Comparison of ENCODE assay signal across 29 cellular contexts in the genomic region with DNA sequence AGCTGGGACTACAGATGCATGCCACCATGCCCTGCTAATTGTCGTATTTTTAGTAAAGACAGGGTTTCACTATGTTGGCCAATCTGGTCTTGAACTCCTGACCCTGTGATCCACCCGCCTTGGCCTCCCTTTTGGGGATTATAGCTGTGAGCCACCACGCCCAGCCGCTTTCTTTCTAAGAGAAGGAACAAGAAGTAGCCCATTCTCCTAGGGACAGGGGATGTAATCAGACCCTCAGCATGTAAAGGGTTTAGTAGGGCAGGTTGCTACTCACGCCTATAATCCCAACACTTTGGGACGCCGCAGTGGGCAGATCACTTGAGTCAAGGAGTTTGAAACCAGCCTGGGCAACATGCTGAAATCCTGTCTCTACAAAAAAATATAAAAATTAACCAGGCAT.
"Had no signal": no experiment of that assay in that cellular context is flagged by ENCODE, and none has a peak within 500 bp of the region (broad histone marks: within the 10 kb centered on the region; RNA-seq: fewer than 3 reads in every experiment).

No MANE protein-coding gene starts in this region.

- DNase-seq: activated CD4-positive, alpha-beta T cell treated with anti-CD3 and anti-CD28 coated beads for 48 hours; activated CD4-positive, alpha-beta T cell treated with anti-CD3 and anti-CD28 coated beads, Interleukin-2, amount 50 U/mL, for 48 hours; activated gamma-delta T cell; activated naive CD4-positive, alpha-beta T cell treated with anti-CD3 and anti-CD28 coated beads, Interleukin-2, amount 50 U/mL, for 16 hours; activated T-cell treated with anti-CD3 and anti-CD28 coated beads, Interleukin-2, amount 50 U/mL, for 1 hour; amygdala; caudate nucleus; effector CD4-positive, alpha-beta T cell; foreskin keratinocyte; heart left ventricle; hypothalamus; kidney glomerular epithelial cell; left lung; lower lobe of right lung; mesendoderm; mucosa of descending colon; nephron progenitor cell; stimulated activated CD4-positive, alpha-beta T cell treated with anti-CD3 and anti-CD28 coated beads, Interleukin-12 subunit alpha, Interleukin-12 subunit beta, amount 100 ng/mL, for 4 hours; stimulated activated CD4-positive, alpha-beta T cell treated with anti-CD3 and anti-CD28 coated beads, Interleukin-4, amount 100 ng/mL, for 1 hour; stomach; T-cell; trophoblast cell had no signal

- H3K27ac ChIP-seq: esophagus muscularis mucosa, foreskin keratinocyte, heart left ventricle, left lung, lower lobe of right lung, neutrophil, right lobe of liver, skin epidermis, stomach, suprapubic skin, vagina had no signal

- H3K27me3 ChIP-seq: esophagus muscularis mucosa, foreskin keratinocyte, heart left ventricle, left lung, neutrophil, right lobe of liver, stomach, suprapubic skin, vagina had no signal

- H3K9me3 ChIP-seq: esophagus muscularis mucosa, heart left ventricle, left lung, lower lobe of right lung, mucosa of descending colon, neutrophil, right lobe of liver, stomach, suprapubic skin, vagina had no signal

- H3K4me3 Mint-ChIP-seq: nephron progenitor cell; stimulated activated effector memory CD8-positive, alpha-beta T cell treated with anti-CD3 and anti-CD28 coated beads, Interleukin-12 subunit alpha, Interleukin-12 subunit beta, amount 100 ng/mL, for 72 hours; T-cell had no signal

- H3K4me1 Mint-ChIP-seq: nephron progenitor cell had no signal

- H3K9me3 Mint-ChIP-seq: stimulated activated effector memory CD8-positive, alpha-beta T cell treated with anti-CD3 and anti-CD28 coated beads, Interleukin-12 subunit alpha, Interleukin-12 subunit beta, amount 100 ng/mL, for 72 hours; T-cell had no signal

- H3K36me3 Mint-ChIP-seq: stimulated activated effector memory CD8-positive, alpha-beta T cell treated with anti-CD3 and anti-CD28 coated beads, Interleukin-12 subunit alpha, Interleukin-12 subunit beta, amount 100 ng/mL, for 72 hours; T-cell had no signal

- H3K27me3 Mint-ChIP-seq: T-cell had no signal

- H3K4me1 ChIP-seq: foreskin keratinocyte, suprapubic skin, vagina had no signal

- H3K4me3 ChIP-seq: esophagus muscularis mucosa, heart left ventricle, left lung, lower lobe of right lung, mucosa of descending colon, right lobe of liver, skin epidermis, stomach, suprapubic skin, vagina had no signal

- ATAC-seq: foreskin keratinocyte; heart left ventricle; left lung; lower lobe of right lung; mucosa of descending colon; right lobe of liver; stimulated activated effector memory CD8-positive, alpha-beta T cell treated with anti-CD3 and anti-CD28 coated beads, Interleukin-12 subunit alpha, Interleukin-12 subunit beta, amount 100 ng/mL, for 72 hours; T-cell had no signal

- H3K36me3 ChIP-seq: esophagus muscularis mucosa, heart left ventricle, left lung, lower lobe of right lung, neutrophil, right lobe of liver, stomach, suprapubic skin, vagina had no signal

- H3K27ac Mint-ChIP-seq: nephron progenitor cell; stimulated activated effector memory CD8-positive, alpha-beta T cell treated with anti-CD3 and anti-CD28 coated beads, Interleukin-12 subunit alpha, Interleukin-12 subunit beta, amount 100 ng/mL, for 72 hours; T-cell had no signal
